Comparison of ENCODE assay signal across 8 cellular contexts in genomic region chr6:159252955-159253508, GRCh38.
A peak's percentile ranks its signal among the peaks of the same experiment; 100 is the strongest.
DNase-seq lines count a peak whose midpoint lies in the region; ATAC-seq and TF ChIP-seq lines count a peak whose summit lies in the region.

No MANE protein-coding gene starts in this region.

- TF ChIP-seq POLR2A in esophagus muscularis mucosa (IDR thresholded peaks at IDR 0.05; ENCODE audit: low read depth) = no peak

- WGBS in esophagus muscularis mucosa = 34% methylated on average over 10 of the region's 10 CpGs

- POLR2A ChIA-PET in RWPE1 (lab: Yijun Ruan, JAX; ENCODE audit: low non-redundant PET) = no interaction called here

- H3K4me1 ChIP-seq in esophagus muscularis mucosa = peaks cover 5 to 50% (median 37%) of the 10 kb centered on the region in 4 donors

- no peak overlapping the region for H3K9ac ChIP-seq in neural cell (ENCODE audit: low read length)

- TF ChIP-seq EP300 in esophagus muscularis mucosa (IDR thresholded peaks at IDR 0.05) = no peak
- TF ChIP-seq EP300 in neural cell (conservative IDR thresholded peaks at IDR 0.05; ENCODE audit: poor library complexity, severe bottlenecking) = peak; percentile 46

- H2AFZ ChIP-seq in neural cell (ENCODE audit: low read depth, low read length) = no peak overlapping the region

- H3K27ac ChIP-seq in RWPE1 = no peak overlapping the region
- H3K27ac ChIP-seq in esophagus muscularis mucosa (replicated peaks in 1 of 4) = peak overlapping the region in 3 of 4 donors; percentile 26 to 59 (median 26)
- peak overlapping the region; percentile 10 for H3K27ac ChIP-seq in neural cell (ENCODE audit: low read length)

- TF ChIP-seq RAD21 in neural cell (conservative IDR thresholded peaks at IDR 0.05) = peak; percentile 25

- TF ChIP-seq CTCF in LNCAP (IDR thresholded peaks at IDR 0.05) (peak; percentile 40; the same call in 1 of the 2 replicates), RWPE1 (conservative IDR thresholded peaks at IDR 0.05; ENCODE audit: low read depth) (peak; percentile 70), esophagus muscularis mucosa (IDR thresholded peaks at IDR 0.05) (peak; percentile 56 to 71 (median 68)), neural cell (IDR thresholded peaks at IDR 0.05; ENCODE audit: poor library complexity, severe bottlenecking) (peak; percentile 74)

- DNase-seq in EL (peak; percentile 52), RWPE1 (ENCODE audit: low spot score) (peak; percentile 88), esophagus muscularis mucosa (ENCODE audit: extremely low spot score) (peak; percentile 89)

- H3K9me3 ChIP-seq in esophagus muscularis mucosa = no peaks in the 10 kb centered on the region
- no peaks in the 10 kb centered on the region for H3K9me3 ChIP-seq in neural cell (ENCODE audit: low read length)

- no peak overlapping the region for H3K4me2 ChIP-seq in neural cell (ENCODE audit: low read length)

- H3K9me2 ChIP-seq in neural cell (ENCODE audit: insufficient read depth, low read length) = no peaks in the 10 kb centered on the region

- no peaks in the 10 kb centered on the region for H3F3A ChIP-seq in neural cell (ENCODE audit: insufficient read depth, low read length, poor library complexity, severe bottlenecking)

- intact Hi-C loops in esophagus muscularis mucosa (cut with DNase I) = no loop called here

- H4K20me1 ChIP-seq in neural cell (ENCODE audit: insufficient read depth) = no peaks in the 10 kb centered on the region

- ATAC-seq in GM21528 (IDR thresholded peaks at IDR 0.05; ENCODE audit: low FRiP score, unreplicated experiment) = peak; percentile 70
- no peak for ATAC-seq in GM19324 (IDR thresholded peaks at IDR 0.05; ENCODE audit: low FRiP score, unreplicated experiment)
- ATAC-seq in HG03571 (IDR thresholded peaks at IDR 0.05; ENCODE audit: unreplicated experiment) = no peak

- peak overlapping the region; percentile 9 to 45 (median 37) for H3K4me3 ChIP-seq in esophagus muscularis mucosa
- H3K4me3 ChIP-seq in neural cell (ENCODE audit: low read length) = peak overlapping the region; percentile 53

- H3K79me2 ChIP-seq in neural cell (replicated peaks; ENCODE audit: insufficient read depth, low read length) = no peaks in the 10 kb centered on the region

- CTCF ChIA-PET in RWPE1 (lab: Yijun Ruan, JAX) = interaction anchor here (0.6 to 1.9 kb wide), 20 partner anchors 9 to 977 kb away, joined by 3 to 12 read pairs (median 4); no protein-coding TSS in a partner anchor

- H3K27me3 ChIP-seq in esophagus muscularis mucosa (no peaks in the 10 kb centered on the region), neural cell (ENCODE audit: insufficient read depth, low read depth, low read length) (no peaks in the 10 kb centered on the region)

- H3K36me3 ChIP-seq in esophagus muscularis mucosa (no peaks in the 10 kb centered on the region), neural cell (ENCODE audit: insufficient read depth, low read length) (no peaks in the 10 kb centered on the region)

TF ChIP-seq in neural cell, 6 proteins besides CTCF, POLR2A, EP300 and RAD21:
- no peak for TF ChIP-seq MXI1 (conservative IDR thresholded peaks at IDR 0.05; ENCODE audit: poor library complexity, severe bottlenecking)
- no peak for TF ChIP-seq REST (IDR thresholded peaks at IDR 0.05; ENCODE audit: borderline replicate concordance)
- peak; percentile 43 for TF ChIP-seq SMC3 (conservative IDR thresholded peaks at IDR 0.05; ENCODE audit: poor library complexity)
- TF ChIP-seq EZH2 (IDR thresholded peaks at IDR 0.05; ENCODE audit: borderline replicate concordance, insufficient read depth, low read length, poor library complexity, severe bottlenecking) = no peak
- no peak for TF ChIP-seq TAF1 (IDR thresholded peaks at IDR 0.05; ENCODE audit: low read depth)
- peak; percentile 37 for TF ChIP-seq POLR2AphosphoS5 (IDR thresholded peaks at IDR 0.05)
